ENCODE assay signal across 17 cellular contexts in genomic region chr15:38112406-38112805, GRCh38.
DNase-seq lines count a peak whose midpoint lies in the region; ATAC-seq and TF ChIP-seq lines count a peak whose summit lies in the region.
"Had no signal": no experiment of that assay in that cellular context is flagged by ENCODE, and none has a peak within 500 bp of the region (broad histone marks: within the 10 kb centered on the region; RNA-seq: fewer than 3 reads in every experiment).

No MANE protein-coding gene starts in this region.

- H3K4me3 ChIP-seq in fibroblast of mammary gland (ENCODE audit: control insufficient read depth, low read depth, low read length) = no peak overlapping the region
- H3K4me3 ChIP-seq: A549, BLaER1 had no signal

- no peak for ATAC-seq in HG03039 (IDR thresholded peaks at IDR 0.05; ENCODE audit: unreplicated experiment)
- no peak for ATAC-seq in GM18858 (IDR thresholded peaks at IDR 0.05; ENCODE audit: unreplicated experiment)
- ATAC-seq: A549, HepG2 had no signal

- TF ChIP-seq CTCF in fibroblast of mammary gland (conservative IDR thresholded peaks at IDR 0.05; ENCODE audit: control insufficient read depth, insufficient read depth, low read depth, low read length) = no peak

- peak; percentile 13 for DNase-seq in NCI-H146 (lab: John Stamatoyannopoulos, UW)
- DNase-seq in NCI-H146 treated with DMSO at 0.1 percent for 48 hours (lab: John Stamatoyannopoulos, UW; ENCODE audit: unreplicated experiment) = no peak
- DNase-seq in HT1080 (ENCODE audit: low read depth) = peak; percentile 13
- DNase-seq in fibroblast of mammary gland (ENCODE audit: low read depth) = peak; percentile 37
- DNase-seq in renal cortical epithelial cell (ENCODE audit: low read depth) = peak; percentile 54
- DNase-seq in stimulated activated CD4-positive, alpha-beta T cell treated with anti-CD3 and anti-CD28 coated beads, Interleukin-2, amount 100 ng/mL, for 24 hours = no peak
- DNase-seq: Calu3; CD4-positive, alpha-beta memory T cell; DMS79 treated with DMSO at 0.1 percent for 48 hours; GOT3; H9; KBM-7 had no signal

Comparison
In these comparisons a context has a peak if more than half of its experiments do, and no peak if none do; other contexts are left out.
1. DNase-seq: peak in NCI-H146 (single experiment), HT1080 (single experiment), fibroblast of mammary gland (single experiment) and renal cortical epithelial cell (single experiment); none in NCI-H146 treated with DMSO at 0.1 percent for 48 hours (single experiment) and stimulated activated CD4-positive, alpha-beta T cell treated with anti-CD3 and anti-CD28 coated beads, Interleukin-2, amount 100 ng/mL, for 24 hours (0 of 2).